Comparison of ENCODE assay signal across 27 cellular contexts in the genomic region with DNA sequence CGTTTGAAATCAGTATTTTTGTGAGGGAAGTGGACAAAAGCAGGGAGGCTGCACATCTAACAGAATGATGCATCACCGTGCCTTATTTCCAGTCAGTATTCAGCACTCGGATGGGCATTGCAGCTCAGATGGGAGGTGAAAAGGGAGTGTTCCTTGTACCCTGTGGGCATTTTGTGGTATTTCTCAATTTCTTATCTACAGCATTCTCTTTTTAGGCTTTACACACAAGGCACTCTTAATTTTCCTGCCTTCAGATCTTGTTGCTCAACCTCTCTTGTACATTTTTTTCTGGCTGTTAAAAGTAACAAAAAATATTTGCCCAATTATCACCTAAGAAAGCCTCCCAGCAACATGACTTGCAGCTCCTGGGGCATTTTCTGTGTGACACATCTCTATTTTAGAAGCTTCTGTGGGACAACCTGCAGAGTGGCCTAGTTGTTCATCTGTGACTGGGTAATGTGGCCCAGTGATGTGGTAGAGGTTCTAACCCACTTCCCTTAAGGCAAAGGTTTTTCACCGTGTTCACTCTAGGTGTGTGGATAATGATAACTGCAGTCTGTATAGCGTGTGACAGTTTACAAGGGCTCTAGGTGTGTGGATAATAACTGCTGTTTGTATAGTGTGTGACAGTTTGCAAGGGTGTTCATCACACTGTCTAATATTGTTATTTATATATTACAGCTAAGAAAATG.
"Had no signal": no experiment of that assay in that cellular context is flagged by ENCODE, and none has a peak within 500 bp of the region (broad histone marks: within the 10 kb centered on the region; RNA-seq: fewer than 3 reads in every experiment).

No MANE protein-coding gene starts in this region.

- H3K9me3 Mint-ChIP-seq: activated CD4-positive, alpha-beta T cell treated with anti-CD3 and anti-CD28 coated beads, Interleukin-2, amount 10 ng/mL, durations not matched to agents 24 days and 14 days; activated naive CD8-positive, alpha-beta T cell treated with anti-CD3 and anti-CD28 coated beads for 36 hours; endodermal cell; neural crest cell; T-helper 1 cell treated with Interleukin-12 subunit alpha and Interleukin-12 subunit beta and Interleukin-4 antibody, amounts not matched to agents 30 μg/mL and 1 μg/mL, for 36 hours; type B pancreatic cell had no signal

- H3K4me1 ChIP-seq: esophagus squamous epithelium, gastrocnemius medialis, right lobe of liver, testis, vagina had no signal

- H3K36me3 ChIP-seq: esophagus squamous epithelium, gastrocnemius medialis, right lobe of liver, vagina had no signal

- DNase-seq: activated CD4-positive, alpha-beta T cell treated with anti-CD3 and anti-CD28 coated beads, Interleukin-2, amount 10 ng/mL, durations not matched to agents 24 days and 14 days; activated CD8-positive, alpha-beta memory T cell treated with anti-CD3 and anti-CD28 coated beads, Interleukin-2, amount 50 U/mL, for 4 hours; activated naive CD4-positive, alpha-beta T cell treated with Interleukin-2 at 50 U/mL for 16 hours; activated naive CD8-positive, alpha-beta T cell treated with anti-CD3 and anti-CD28 coated beads for 36 hours; activated T-cell treated with anti-CD3 and anti-CD28 coated beads, Interleukin-2, amount 50 U/mL, for 48 hours; amygdala; cerebellar nuclear complex; endodermal cell; esophagus squamous epithelium; gastrocnemius medialis; head of caudate nucleus; hypothalamus; occipital lobe; posterior cingulate gyrus; right lobe of liver; stimulated activated CD4-positive, alpha-beta T cell treated with anti-CD3 and anti-CD28 coated beads, Interleukin-1b, Interleukin-23, amount 100 ng/mL, for 48 hours; T1000; testis had no signal

- H3K27ac Mint-ChIP-seq: activated CD4-positive, alpha-beta T cell treated with anti-CD3 and anti-CD28 coated beads, Interleukin-2, amount 10 ng/mL, durations not matched to agents 24 days and 14 days; activated naive CD8-positive, alpha-beta T cell treated with anti-CD3 and anti-CD28 coated beads for 36 hours; endodermal cell; memory B cell; stimulated activated effector memory CD8-positive, alpha-beta T cell treated with anti-CD3 and anti-CD28 coated beads, Interleukin-12 subunit alpha, Interleukin-12 subunit beta, amount 100 ng/mL, for 72 hours; type B pancreatic cell had no signal

- H3K27ac ChIP-seq: coronary artery, esophagus squamous epithelium, gastrocnemius medialis, right lobe of liver, skin epidermis, testis, vagina had no signal

- H3K27me3 ChIP-seq: esophagus squamous epithelium, gastrocnemius medialis, right lobe of liver, testis, vagina had no signal

- H3K4me3 ChIP-seq: coronary artery, esophagus squamous epithelium, gastrocnemius medialis, right lobe of liver, skin epidermis, testis, vagina had no signal

- H3K9me3 ChIP-seq: esophagus squamous epithelium, gastrocnemius medialis, right lobe of liver, testis, vagina had no signal

- H3K36me3 Mint-ChIP-seq: activated naive CD8-positive, alpha-beta T cell treated with anti-CD3 and anti-CD28 coated beads for 36 hours; memory B cell; stimulated activated effector memory CD8-positive, alpha-beta T cell treated with anti-CD3 and anti-CD28 coated beads, Interleukin-12 subunit alpha, Interleukin-12 subunit beta, amount 100 ng/mL, for 72 hours; type B pancreatic cell had no signal

- H3K27me3 Mint-ChIP-seq: activated CD4-positive, alpha-beta T cell treated with anti-CD3 and anti-CD28 coated beads, Interleukin-2, amount 10 ng/mL, durations not matched to agents 24 days and 14 days; memory B cell had no signal

- ATAC-seq: activated CD4-positive, CD25-positive, alpha-beta regulatory T cell treated with anti-CD3 and anti-CD28 coated beads, Interleukin-2, amount 50 U/mL, for 24 hours; gastrocnemius medialis; right lobe of liver; stimulated activated effector memory CD8-positive, alpha-beta T cell treated with anti-CD3 and anti-CD28 coated beads, Interleukin-12 subunit alpha, Interleukin-12 subunit beta, amount 100 ng/mL, for 72 hours had no signal

- H3K4me3 Mint-ChIP-seq: activated CD4-positive, alpha-beta T cell treated with anti-CD3 and anti-CD28 coated beads, Interleukin-2, amount 10 ng/mL, durations not matched to agents 24 days and 14 days; activated naive CD8-positive, alpha-beta T cell treated with anti-CD3 and anti-CD28 coated beads for 36 hours; endodermal cell; memory B cell; neural crest cell; stimulated activated effector memory CD8-positive, alpha-beta T cell treated with anti-CD3 and anti-CD28 coated beads, Interleukin-12 subunit alpha, Interleukin-12 subunit beta, amount 100 ng/mL, for 72 hours; T-helper 1 cell treated with Interleukin-12 subunit alpha and Interleukin-12 subunit beta and Interleukin-4 antibody, amounts not matched to agents 30 μg/mL and 1 μg/mL, for 36 hours; type B pancreatic cell had no signal

- H3K4me1 Mint-ChIP-seq: activated CD4-positive, alpha-beta T cell treated with anti-CD3 and anti-CD28 coated beads, Interleukin-2, amount 10 ng/mL, durations not matched to agents 24 days and 14 days; activated naive CD8-positive, alpha-beta T cell treated with anti-CD3 and anti-CD28 coated beads for 36 hours; endodermal cell; memory B cell; neural crest cell; stimulated activated effector memory CD8-positive, alpha-beta T cell treated with anti-CD3 and anti-CD28 coated beads, Interleukin-12 subunit alpha, Interleukin-12 subunit beta, amount 100 ng/mL, for 72 hours had no signal
